1 cellular context compared by ENCODE assay signal in the genomic region with DNA sequence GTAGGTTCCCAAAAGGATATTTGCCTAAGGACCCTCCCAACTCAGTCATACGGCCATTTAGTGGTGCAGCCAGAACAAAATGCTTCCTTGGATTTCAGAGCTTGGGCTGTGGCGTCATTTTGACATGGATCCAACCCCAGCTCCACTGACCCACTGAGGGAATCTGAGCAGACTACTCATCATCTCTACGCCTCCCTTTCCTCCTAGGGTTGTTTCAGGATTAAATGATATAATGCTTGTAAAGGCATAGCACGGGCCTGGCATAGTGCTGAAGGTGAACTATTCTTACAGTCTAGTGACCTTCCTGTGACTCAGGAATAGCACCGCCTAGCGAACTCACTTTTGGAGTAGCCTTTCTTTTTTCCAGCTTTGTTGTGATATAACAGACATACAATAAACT.
TF ChIP-seq lines count a peak whose summit lies in the region.

No MANE protein-coding gene starts in this region.

TF ChIP-seq in SK-N-SH, 30 proteins besides CTCF, POLR2A, EP300 and RAD21 (continued from another document):
- no peak for TF ChIP-seq SIN3A (IDR thresholded peaks at IDR 0.05; ENCODE audit: borderline replicate concordance, low read depth, low read length)
TF ChIP-seq in SK-N-SH: peak in this region for 1.
